ENCODE assay signal across 21 cellular contexts in the genomic region with DNA sequence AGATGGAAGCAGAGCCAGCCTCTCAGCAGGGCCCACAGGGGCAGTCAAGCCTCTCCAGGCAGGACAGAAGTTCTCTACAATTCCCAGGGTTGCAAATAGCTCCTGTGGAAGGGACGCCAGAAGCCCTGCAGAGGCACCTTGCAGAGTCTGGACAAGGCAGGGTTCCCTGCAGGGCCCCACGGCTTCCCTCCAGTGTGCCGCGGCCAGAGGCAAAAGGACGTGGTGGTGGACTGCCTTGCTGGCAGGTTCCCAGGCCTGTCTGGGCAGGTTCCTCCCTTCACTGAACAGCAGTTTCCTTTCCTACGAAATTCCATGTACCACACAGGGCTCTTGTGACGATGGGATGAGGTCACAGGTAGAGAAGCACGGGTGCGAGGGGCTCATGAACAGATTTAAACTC. TPM values are rescaled to one million over a fixed set of nuclear protein-coding genes. Genes with fewer than 3 reads are reported as not detected.
"Had no signal": no experiment of that assay in that cellular context is flagged by ENCODE, and none has a peak within 500 bp of the region (broad histone marks: within the 10 kb centered on the region; RNA-seq: fewer than 3 reads in every experiment).

No MANE protein-coding gene starts in this region.

- H3K27ac ChIP-seq: esophagus squamous epithelium, gastroesophageal sphincter, lower lobe of right lung, thyroid gland, VCaP had no signal

- H3K4me3 ChIP-seq: esophagus squamous epithelium, gastroesophageal sphincter, lower lobe of right lung, thyroid gland had no signal

- DNase-seq: activated CD4-positive, CD25-positive, alpha-beta regulatory T cell treated with anti-CD3 and anti-CD28 coated beads, Interleukin-2, amount 50 U/mL, for 72 hours; activated T-cell treated with anti-CD3 and anti-CD28 coated beads, Interleukin-2, amount 50 U/mL, for 24 hours; aorta; central memory CD4-positive, alpha-beta T cell; effector memory CD4-positive, alpha-beta T cell; esophagus squamous epithelium; kidney; lower lobe of right lung; naive thymus-derived CD4-positive, alpha-beta T cell; retina; stimulated activated CD4-positive, alpha-beta T cell treated with anti-CD3 and anti-CD28 coated beads, Interleukin-4, amount 100 ng/mL, for 24 hours; stimulated activated naive CD8-positive, alpha-beta T cell treated with anti-CD3 and anti-CD28 coated beads, Interleukin-15, Interleukin-2, amounts not matched to agents 100 U/mL and 50 U/mL, for 24 hours; substantia nigra; T-cell; thyroid gland had no signal

- H3K4me1 ChIP-seq: thyroid gland had no signal

- H3K27me3 ChIP-seq: esophagus squamous epithelium, gastroesophageal sphincter, thyroid gland had no signal

- H3K9me3 ChIP-seq: esophagus squamous epithelium, gastroesophageal sphincter, lower lobe of right lung, thyroid gland had no signal

- ATAC-seq: activated naive CD4-positive, alpha-beta T cell treated with anti-CD3 and anti-CD28 coated beads, Interleukin-2, amount 50 U/mL, for 72 hours; activated T-helper 17 cell treated with anti-CD3 and anti-CD28 coated beads, Interleukin-2, amount 50 U/mL, for 72 hours; gastroesophageal sphincter; left lobe of liver; lower lobe of right lung; naive thymus-derived CD4-positive, alpha-beta T cell; stimulated activated naive CD8-positive, alpha-beta T cell treated with anti-CD3 and anti-CD28 coated beads, Interleukin-15, Interleukin-2, amounts not matched to agents 100 U/mL and 50 U/mL, for 24 hours; T-cell had no signal

RNA-seq across cellular contexts. Expression of a gene that starts 57.1 kb away (rescaled TPM):
- total RNA-seq: activated naive CD4-positive, alpha-beta T cell treated with anti-CD3 and anti-CD28 coated beads, Interleukin-2, amount 50 U/mL, for 72 hours; activated T-helper 17 cell treated with anti-CD3 and anti-CD28 coated beads, Interleukin-2, amount 50 U/mL, for 72 hours; dermis microvascular lymphatic vessel endothelial cell had no signal
- polyA plus RNA-seq: aorta; naive thymus-derived CD4-positive, alpha-beta T cell had no signal
